In genomic region chr17:28953444-28954118, GRCh38 we compare ENCODE assay signal across 9 cellular contexts. TPM values are rescaled to one million over a fixed set of nuclear protein-coding genes. Genes with fewer than 3 reads are reported as not detected.
DNase-seq lines count a peak whose midpoint lies in the region; ATAC-seq, FAIRE-seq and TF ChIP-seq lines count a peak whose summit lies in the region.
"Had no signal": no experiment of that assay in that cellular context is flagged by ENCODE, and none has a peak within 500 bp of the region (broad histone marks: within the 10 kb centered on the region; RNA-seq: fewer than 3 reads in every experiment).

No MANE protein-coding gene starts in this region.

- H3K4me1 ChIP-seq in Karpas-422 (ENCODE audit: low read length) (peaks cover 19% of the 10 kb centered on the region), H1 (replicated peaks in 1 of 4; ENCODE audit: control insufficient read depth in 3 of 4, insufficient read depth in 4 of 4, low read length in 3 of 4) (peaks cover 7 to 24% (median 11%) of the 10 kb centered on the region in 4 experiments; a peak in 5 of 7 replicates), neural progenitor cell (no peaks in the 10 kb centered on the region)

- H3K23ac ChIP-seq in H1 (ENCODE audit: insufficient read length): no peak overlapping the region

- H3K18ac ChIP-seq in H1 (ENCODE audit: extremely low read depth, low read length): no peak overlapping the region

- no peaks in the 10 kb centered on the region for H3K36me3 ChIP-seq in Karpas-422 (ENCODE audit: insufficient read depth, low read length)
- H3K36me3 ChIP-seq in H1 (ENCODE audit: control insufficient read depth in 2 of 4, insufficient read depth in 4 of 4, low read length in 3 of 4): no peaks in the 10 kb centered on the region
- H3K36me3 ChIP-seq in neural progenitor cell: no peaks in the 10 kb centered on the region

- H3K56ac ChIP-seq in H1 (replicated peaks; ENCODE audit: insufficient read length, low read depth, low read length): no peak overlapping the region

- 36% methylated on average over 5 of the region's 5 CpGs; no CpG with 5 or more reads in 1 of the 2 experiments for WGBS in H1 (ENCODE audit: extremely low coverage in 1 of 2, insufficient coverage in 1 of 2, insufficient read length in 1 of 2, insufficient replicate concordance in 2 of 2, low coverage in 1 of 2, low lambda C conversion rate in 2 of 2, missing lambda C conversion rate in 1 of 2), 2 experiments

- peaks cover 2% of the 10 kb centered on the region for H3K27me3 Mint-ChIP-seq in activated CD4-positive, alpha-beta T cell treated with anti-CD3 and anti-CD28 coated beads, Interleukin-2, amount 10 ng/mL, durations not matched to agents 24 days and 14 days
- H3K27me3 Mint-ChIP-seq in neural progenitor cell (ENCODE audit: insufficient read depth, low read depth): peaks cover 3% of the 10 kb centered on the region

- no peak overlapping the region for H4K91ac ChIP-seq in H1 (replicated peaks; ENCODE audit: insufficient read length, low read length)

- H2AFZ ChIP-seq in Karpas-422 (ENCODE audit: low read length) (no peak overlapping the region; the same call in 1 of the 2 replicates), H1 (ENCODE audit: low read length) (no peak overlapping the region), neural progenitor cell (replicated peaks) (no peak overlapping the region)

- H2AK5ac ChIP-seq in H1 (ENCODE audit: low read depth, low read length): no peak overlapping the region

- H3K4me3 ChIP-seq in Karpas-422 (ENCODE audit: low read length) (no peak overlapping the region), H1 (ENCODE audit: extremely low read depth in 1 of 4, insufficient read depth in 2 of 4, low read depth in 3 of 4, low read length in 4 of 4) (no peak overlapping the region), neural progenitor cell (no peak overlapping the region)

- no peaks in the 10 kb centered on the region for H3K9me2 ChIP-seq in Karpas-422 (replicated peaks; ENCODE audit: insufficient read depth, low read length)

- peak; percentile 86 to 100 (median 87) for TF ChIP-seq CTCF in H1 (IDR thresholded peaks at IDR 0.05; ENCODE audit: control extremely low read depth in 1 of 3, insufficient read depth in 1 of 3, low read depth in 1 of 3, low read length in 3 of 3)
- TF ChIP-seq CTCF in neural progenitor cell (IDR thresholded peaks at IDR 0.05): peak; percentile 77

- DNase-seq in NCI-H146 (lab: John Stamatoyannopoulos, UW): peak; percentile 26
- DNase-seq in NCI-H146 treated with DMSO at 0.1 percent for 48 hours (lab: John Stamatoyannopoulos, UW; ENCODE audit: unreplicated experiment): no peak
- DNase-seq in Karpas-422: peak; percentile 82
- peak; percentile 87 for DNase-seq in activated CD4-positive, alpha-beta T cell treated with anti-CD3 and anti-CD28 coated beads, Interleukin-2, amount 10 ng/mL, durations not matched to agents 24 days and 14 days
- peak; percentile 69 to 92 for DNase-seq in H1 (ENCODE audit: low read depth in 1 of 2, low spot score in 2 of 2)
- peak; percentile 88 for DNase-seq in neural progenitor cell (ENCODE audit: low spot score)

- peaks cover 22% of the 10 kb centered on the region for H3K79me2 ChIP-seq in Karpas-422 (ENCODE audit: low read length)
- peaks cover 6 to 22% of the 10 kb centered on the region in 2 experiments for H3K79me2 ChIP-seq in H1 (ENCODE audit: control insufficient read depth in 1 of 2, insufficient read depth in 2 of 2, low read length in 2 of 2)
- peaks cover 27% of the 10 kb centered on the region for H3K79me2 ChIP-seq in neural progenitor cell (ENCODE audit: low read depth)

- H3K27me3 ChIP-seq in Karpas-422 (ENCODE audit: low read length) (no peaks in the 10 kb centered on the region), H1 (replicated peaks in 1 of 4; ENCODE audit: control insufficient read depth in 3 of 4, extremely low read depth in 1 of 4, insufficient read depth in 3 of 4, low read length in 3 of 4) (no peaks in the 10 kb centered on the region), neural progenitor cell (no peaks in the 10 kb centered on the region)

- peaks cover 9% of the 10 kb centered on the region for H3K23me2 ChIP-seq in H1 (ENCODE audit: low read depth, low read length)

- H3K9ac ChIP-seq in Karpas-422 (ENCODE audit: low read length) (peak overlapping the region; percentile 56; the same call in 1 of the 2 replicates), H1 (replicated peaks in 1 of 4; ENCODE audit: extremely low read depth in 1 of 4, low read depth in 3 of 4, low read length in 3 of 4) (no peak overlapping the region), neural progenitor cell (no peak overlapping the region)

- H3K4ac ChIP-seq in H1 (replicated peaks; ENCODE audit: insufficient read length, low read depth, low read length): no peak overlapping the region

- H3K4me1 Mint-ChIP-seq in activated CD4-positive, alpha-beta T cell treated with anti-CD3 and anti-CD28 coated beads, Interleukin-2, amount 10 ng/mL, durations not matched to agents 24 days and 14 days: peaks cover 10% of the 10 kb centered on the region
- H3K4me1 Mint-ChIP-seq in neural progenitor cell: peaks cover 4% of the 10 kb centered on the region

- H3K27ac Mint-ChIP-seq in activated CD4-positive, alpha-beta T cell treated with anti-CD3 and anti-CD28 coated beads, Interleukin-2, amount 10 ng/mL, durations not matched to agents 24 days and 14 days: peak overlapping the region; percentile 30
- no peak overlapping the region for H3K27ac Mint-ChIP-seq in neural progenitor cell

- H2BK15ac ChIP-seq in H1 (ENCODE audit: low read length): no peak overlapping the region; the same call in 1 of the 2 replicates

- H4K20me1 ChIP-seq in Karpas-422 (ENCODE audit: insufficient read depth, low read depth, low read length) (peaks cover 12% of the 10 kb centered on the region; the same call in 1 of the 2 replicates), H1 (replicated peaks in 1 of 2; ENCODE audit: control insufficient read depth in 1 of 2, insufficient read depth in 2 of 2, low read length in 2 of 2) (peaks cover 0 to under 1% of the 10 kb centered on the region in 2 experiments), neural progenitor cell (ENCODE audit: low read depth) (peaks cover 15% of the 10 kb centered on the region)

- peaks cover 14% of the 10 kb centered on the region for H3K36me3 Mint-ChIP-seq in activated CD4-positive, alpha-beta T cell treated with anti-CD3 and anti-CD28 coated beads, Interleukin-2, amount 10 ng/mL, durations not matched to agents 24 days and 14 days (ENCODE audit: low read depth)
- no peaks in the 10 kb centered on the region for H3K36me3 Mint-ChIP-seq in neural progenitor cell

- TF ChIP-seq POLR2A in H1 (IDR thresholded peaks at IDR 0.05; ENCODE audit: control extremely low read depth in 1 of 2, low read depth in 2 of 2, low read length in 2 of 2): no peak

- no peak overlapping the region; the same call in 1 of the 2 replicates for H2BK12ac ChIP-seq in H1 (ENCODE audit: low read depth, low read length)

- no peak overlapping the region for H2BK20ac ChIP-seq in H1 (ENCODE audit: low read length)

- no peak overlapping the region for H2BK5ac ChIP-seq in H1 (ENCODE audit: low read depth, low read length)

- no peaks in the 10 kb centered on the region; the same call in 1 of the 2 replicates for H3K79me1 ChIP-seq in H1 (ENCODE audit: low read depth, low read length)

- H3K27ac ChIP-seq in Karpas-422 (ENCODE audit: low read length): no peak overlapping the region
- no peak overlapping the region for H3K27ac ChIP-seq in H1 (ENCODE audit: low read depth, low read length)
- no peak overlapping the region for H3K27ac ChIP-seq in neural progenitor cell

- H3K4me3 Mint-ChIP-seq in activated CD4-positive, alpha-beta T cell treated with anti-CD3 and anti-CD28 coated beads, Interleukin-2, amount 10 ng/mL, durations not matched to agents 24 days and 14 days: peak overlapping the region; percentile 10
- H3K4me3 Mint-ChIP-seq in neural progenitor cell: peak overlapping the region; percentile 35

- ATAC-seq in GM19324 (IDR thresholded peaks at IDR 0.05; ENCODE audit: low FRiP score, unreplicated experiment) (no peak), GM18498 (IDR thresholded peaks at IDR 0.05; ENCODE audit: unreplicated experiment) (no peak)

- no peaks in the 10 kb centered on the region for H3K9me3 ChIP-seq in Karpas-422 (ENCODE audit: low read length)
- no peaks in the 10 kb centered on the region for H3K9me3 ChIP-seq in H1 (ENCODE audit: insufficient read depth in 2 of 2, low read depth in 1 of 2, low read length in 1 of 2)
- no peaks in the 10 kb centered on the region for H3K9me3 ChIP-seq in neural progenitor cell (ENCODE audit: low read depth)

- H3F3A ChIP-seq in neural progenitor cell (ENCODE audit: low read depth): peaks cover 43% of the 10 kb centered on the region

- H3K14ac ChIP-seq in H1 (ENCODE audit: insufficient read length): no peak overlapping the region

- H4K5ac ChIP-seq in H1 (ENCODE audit: insufficient read length, low read depth, low read length): no peak overlapping the region

- intact Hi-C loops in activated CD4-positive, alpha-beta T cell treated with anti-CD3 and anti-CD28 coated beads, Interleukin-2, amount 10 ng/mL, durations not matched to agents 24 days and 14 days (cut with micrococcal nuclease): loop anchor here (2.0 to 5.0 kb wide), 2 partner anchors 141 to 191 kb away; no protein-coding TSS in a partner anchor

- no peak overlapping the region for H4K8ac ChIP-seq in H1 (ENCODE audit: extremely low read depth, insufficient read depth, low read length)

- peak overlapping the region; percentile 78 for H3K4me2 ChIP-seq in Karpas-422 (ENCODE audit: low read depth, low read length, poor library complexity, severe bottlenecking)
- no peak overlapping the region; a peak in 1 of 4 replicates for H3K4me2 ChIP-seq in H1 (ENCODE audit: insufficient read depth in 1 of 2, low read depth in 2 of 2, low read length in 2 of 2)
- no peak overlapping the region for H3K4me2 ChIP-seq in neural progenitor cell

- TF ChIP-seq RAD21 in H1 (IDR thresholded peaks at IDR 0.05 in 1 of 2, conservative IDR thresholded peaks at IDR 0.05 in 1 of 2; ENCODE audit: low read depth in 2 of 2, low read length in 2 of 2): peak; percentile 51 to 69

- H2BK120ac ChIP-seq in H1 (replicated peaks; ENCODE audit: low read depth, low read length): no peak overlapping the region

- POLR2A ChIA-PET in H1 (lab: Charles Lee; ENCODE audit: partially characterized antibody): interaction anchor here (0.5 to 2.9 kb wide), 13 partner anchors 9 to 233 kb away, joined by 3 to 24 read pairs (median 4); partner anchors contain the start of gene RPL23A

- H3K9me3 Mint-ChIP-seq in activated CD4-positive, alpha-beta T cell treated with anti-CD3 and anti-CD28 coated beads, Interleukin-2, amount 10 ng/mL, durations not matched to agents 24 days and 14 days: no peaks in the 10 kb centered on the region
- no peaks in the 10 kb centered on the region for H3K9me3 Mint-ChIP-seq in neural progenitor cell

- FAIRE-seq in H1 (lab: Jason Lieb, UNC): peak; percentile 91

- no peak; a peak in 1 of 3 replicates for TF ChIP-seq EP300 in H1 (IDR thresholded peaks at IDR 0.05; ENCODE audit: borderline replicate concordance in 1 of 2, low read depth in 2 of 2, low read length in 2 of 2)

- CTCF ChIA-PET in H1 (lab: Charles Lee; ENCODE audit: partially characterized antibody): interaction anchor here (0.9 to 15.6 kb wide), 59 partner anchors 8 to 640 kb away, joined by 3 to 548 read pairs (median 4); partner anchors contain the start of genes DHRS13, MYO18A, RPL23A and SEZ6

RNA-seq across cellular contexts. Expression of gene PHF12, which starts 2.3 kb away (rescaled TPM):
- total RNA-seq in Karpas-422 (2014; rRNA removed; shearing (Covaris generic); ENCODE audit: low replicate concordance): 38.3 and 44.6 TPM in 2 replicates
- total RNA-seq in activated CD4-positive, alpha-beta T cell treated with anti-CD3 and anti-CD28 coated beads, Interleukin-2, amount 10 ng/mL, durations not matched to agents 24 days and 14 days: 61.1 TPM in 2 replicates
- total RNA-seq in H1 (2021; fragmentation: NEBNext Ultra II Directional; extraction: Animal tissue kit (Norgen Biotek cat#: 25700)): 57.7 and 65.7 TPM in 2 replicates
- 38.8 and 74.8 TPM in 2 replicates for polyA plus RNA-seq in H1 (2011; rRNA removed)
- polyA plus RNA-seq in H1 (2011; cell fraction: cytosol; rRNA removed): 35.5 TPM
- polyA plus RNA-seq in H1 (2011; cell fraction: nucleus; rRNA removed): 143 TPM
- polyA plus RNA-seq in H1 (2012, experiment 1 of 2): 54.3 to 66.0 TPM (median 57.0 TPM) in 4 replicates
- 18.9 TPM for polyA plus RNA-seq in H1 (2012, experiment 2 of 2)
- polyA plus RNA-seq in H1 (2013, experiment 1 of 2): 30.5 TPM
- 27.9 TPM for polyA plus RNA-seq in H1 (2013, experiment 2 of 2)
- polyA minus RNA-seq in H1 (2011; rRNA and poly(A)+ RNA removed): 52.7 and 53.4 TPM in 2 replicates
- 41.7 TPM for polyA minus RNA-seq in H1 (2011; cell fraction: cytosol; rRNA and poly(A)+ RNA removed)
- polyA minus RNA-seq in H1 (2011; cell fraction: nucleus; rRNA and poly(A)+ RNA removed): 69.0 TPM
- total RNA-seq in neural progenitor cell (ENCODE audit: low replicate concordance): 49.1 and 54.3 TPM in 2 replicates

RNA-seq across cellular contexts. Expression of gene DHRS13, which starts 50.7 kb away (rescaled TPM):
- 12.9 and 26.5 TPM in 2 replicates for total RNA-seq in Karpas-422 (2014; rRNA removed; shearing (Covaris generic); ENCODE audit: low replicate concordance)
- total RNA-seq in activated CD4-positive, alpha-beta T cell treated with anti-CD3 and anti-CD28 coated beads, Interleukin-2, amount 10 ng/mL, durations not matched to agents 24 days and 14 days: 32.4 and 34.3 TPM in 2 replicates
- 22.1 and 23.7 TPM in 2 replicates for total RNA-seq in H1 (2021; fragmentation: NEBNext Ultra II Directional; extraction: Animal tissue kit (Norgen Biotek cat#: 25700))
- polyA plus RNA-seq in H1 (2011; rRNA removed): 30.0 and 33.9 TPM in 2 replicates
- 31.3 TPM for polyA plus RNA-seq in H1 (2011; cell fraction: cytosol; rRNA removed)
- polyA plus RNA-seq in H1 (2011; cell fraction: nucleus; rRNA removed): 26.4 TPM
- 9.0 to 18.0 TPM (median 17.3 TPM) in 4 replicates for polyA plus RNA-seq in H1 (2012, experiment 1 of 2)
- polyA plus RNA-seq in H1 (2012, experiment 2 of 2): 21.1 TPM
- 29.1 TPM for polyA plus RNA-seq in H1 (2013, experiment 1 of 2)
- 30.8 TPM for polyA plus RNA-seq in H1 (2013, experiment 2 of 2)
- 18.9 and 19.8 TPM in 2 replicates for polyA minus RNA-seq in H1 (2011; rRNA and poly(A)+ RNA removed)
- polyA minus RNA-seq in H1 (2011; cell fraction: cytosol; rRNA and poly(A)+ RNA removed): 12.2 TPM
- 14.2 TPM for polyA minus RNA-seq in H1 (2011; cell fraction: nucleus; rRNA and poly(A)+ RNA removed)
- total RNA-seq in neural progenitor cell (ENCODE audit: low replicate concordance): 25.6 and 36.0 TPM in 2 replicates

RNA-seq across cellular contexts. Expression of gene SEZ6, which starts 52.3 kb away (rescaled TPM):
- not detected in 2 replicates for total RNA-seq in Karpas-422 (2014; rRNA removed; shearing (Covaris generic); ENCODE audit: low replicate concordance)
- not detected in 2 replicates for total RNA-seq in activated CD4-positive, alpha-beta T cell treated with anti-CD3 and anti-CD28 coated beads, Interleukin-2, amount 10 ng/mL, durations not matched to agents 24 days and 14 days
- 6.9 and 7.8 TPM in 2 replicates for total RNA-seq in H1 (2021; fragmentation: NEBNext Ultra II Directional; extraction: Animal tissue kit (Norgen Biotek cat#: 25700))
- polyA plus RNA-seq in H1 (2011; rRNA removed): 8.5 and 16.1 TPM in 2 replicates
- 4.8 TPM for polyA plus RNA-seq in H1 (2011; cell fraction: cytosol; rRNA removed)
- polyA plus RNA-seq in H1 (2011; cell fraction: nucleus; rRNA removed): 18.6 TPM
- 10.7 to 21.5 TPM (median 18.7 TPM) in 4 replicates for polyA plus RNA-seq in H1 (2012, experiment 1 of 2)
- polyA plus RNA-seq in H1 (2012, experiment 2 of 2): 19.3 TPM
- 11.1 TPM for polyA plus RNA-seq in H1 (2013, experiment 1 of 2)
- polyA plus RNA-seq in H1 (2013, experiment 2 of 2): 10.2 TPM
- 5.6 and 13.9 TPM in 2 replicates for polyA minus RNA-seq in H1 (2011; rRNA and poly(A)+ RNA removed)
- polyA minus RNA-seq in H1 (2011; cell fraction: cytosol; rRNA and poly(A)+ RNA removed): 5.6 TPM
- 7.6 TPM for polyA minus RNA-seq in H1 (2011; cell fraction: nucleus; rRNA and poly(A)+ RNA removed)
- 1.5 and 4.9 TPM in 2 replicates for total RNA-seq in neural progenitor cell (ENCODE audit: low replicate concordance)
- total RNA-seq: dermis microvascular lymphatic vessel endothelial cell had no signal

RNA-seq across cellular contexts. Expression of gene FLOT2, which starts 56.0 kb away (rescaled TPM):
- 35.8 and 57.8 TPM in 2 replicates for total RNA-seq in Karpas-422 (2014; rRNA removed; shearing (Covaris generic); ENCODE audit: low replicate concordance)
- 109 and 111 TPM in 2 replicates for total RNA-seq in activated CD4-positive, alpha-beta T cell treated with anti-CD3 and anti-CD28 coated beads, Interleukin-2, amount 10 ng/mL, durations not matched to agents 24 days and 14 days
- 116 and 121 TPM in 2 replicates for total RNA-seq in H1 (2021; fragmentation: NEBNext Ultra II Directional; extraction: Animal tissue kit (Norgen Biotek cat#: 25700))
- polyA plus RNA-seq in H1 (2011; rRNA removed): 189 and 209 TPM in 2 replicates
- 133 TPM for polyA plus RNA-seq in H1 (2011; cell fraction: cytosol; rRNA removed)
- polyA plus RNA-seq in H1 (2011; cell fraction: nucleus; rRNA removed): 102 TPM
- polyA plus RNA-seq in H1 (2012, experiment 1 of 2): 101 to 164 TPM (median 143 TPM) in 4 replicates
- polyA plus RNA-seq in H1 (2012, experiment 2 of 2): 179 TPM
- 85.5 TPM for polyA plus RNA-seq in H1 (2013, experiment 1 of 2)
- 66.9 TPM for polyA plus RNA-seq in H1 (2013, experiment 2 of 2)
- polyA minus RNA-seq in H1 (2011; rRNA and poly(A)+ RNA removed): 128 and 140 TPM in 2 replicates
- 88.1 TPM for polyA minus RNA-seq in H1 (2011; cell fraction: cytosol; rRNA and poly(A)+ RNA removed)
- 31.3 TPM for polyA minus RNA-seq in H1 (2011; cell fraction: nucleus; rRNA and poly(A)+ RNA removed)
- total RNA-seq in neural progenitor cell (ENCODE audit: low replicate concordance): 84.0 and 131 TPM in 2 replicates
